ENCODE assay signal across 15 cellular contexts in genomic region chr12:82730832-82731497, GRCh38. TPM values are rescaled to one million over a fixed set of nuclear protein-coding genes. Genes with fewer than 3 reads are reported as not detected.
DNase-seq lines count a peak whose midpoint lies in the region; ATAC-seq lines count a peak whose summit lies in the region.
"Had no signal": no experiment of that assay in that cellular context is flagged by ENCODE, and none has a peak within 500 bp of the region (broad histone marks: within the 10 kb centered on the region; RNA-seq: fewer than 3 reads in every experiment).

No MANE protein-coding gene starts in this region.

- no peak for DNase-seq in Right ventricle myocardium inferior (ENCODE audit: missing footprints)
- no peak for DNase-seq in cardiac septum (ENCODE audit: low spot score)
- DNase-seq in OCI-M1 (lab: John Stamatoyannopoulos, UW) = peak; percentile 80
- peak; percentile 61 for DNase-seq in fibroblast of peridontal ligament (ENCODE audit: extremely low read depth)
- no peak for DNase-seq in NCI-H2107 (lab: John Stamatoyannopoulos, UW)
- DNase-seq: activated T-cell treated with anti-CD3 and anti-CD28 coated beads for 4 hours; DND-41; GOT3; left colon; NCI-H226; stimulated activated CD4-positive, alpha-beta T cell treated with anti-CD3 and anti-CD28 coated beads, Interleukin-12 subunit alpha, Interleukin-12 subunit beta, amount 100 ng/mL, for 4 hours; T-cell had no signal

- ATAC-seq in Right ventricle myocardium inferior (peak; percentile 60), GM19023 (IDR thresholded peaks at IDR 0.05; ENCODE audit: unreplicated experiment) (no peak), HG03045 (IDR thresholded peaks at IDR 0.05; ENCODE audit: unreplicated experiment) (no peak), GM21529 (IDR thresholded peaks at IDR 0.05; ENCODE audit: unreplicated experiment) (no peak)
- ATAC-seq: left colon, T-cell had no signal

- intact Hi-C loops in Right ventricle myocardium inferior (cut with DNase I) (no loop called here), cardiac septum (cut with DNase I) (no loop called here)

RNA-seq across cellular contexts. Expression of gene TMTC2, which starts 44.3 kb away (rescaled TPM):
- total RNA-seq in Right ventricle myocardium inferior (4.4 TPM), cardiac septum (2.9 TPM)

Comparison
In these comparisons a context has a peak if more than half of its experiments do, and no peak if none do; other contexts are left out.
1. DNase-seq: peak in OCI-M1 (single experiment) and fibroblast of peridontal ligament (single experiment); none in Right ventricle myocardium inferior (single experiment), cardiac septum (single experiment) and NCI-H2107 (single experiment).